28 cellular contexts compared by ENCODE assay signal in the genomic region with DNA sequence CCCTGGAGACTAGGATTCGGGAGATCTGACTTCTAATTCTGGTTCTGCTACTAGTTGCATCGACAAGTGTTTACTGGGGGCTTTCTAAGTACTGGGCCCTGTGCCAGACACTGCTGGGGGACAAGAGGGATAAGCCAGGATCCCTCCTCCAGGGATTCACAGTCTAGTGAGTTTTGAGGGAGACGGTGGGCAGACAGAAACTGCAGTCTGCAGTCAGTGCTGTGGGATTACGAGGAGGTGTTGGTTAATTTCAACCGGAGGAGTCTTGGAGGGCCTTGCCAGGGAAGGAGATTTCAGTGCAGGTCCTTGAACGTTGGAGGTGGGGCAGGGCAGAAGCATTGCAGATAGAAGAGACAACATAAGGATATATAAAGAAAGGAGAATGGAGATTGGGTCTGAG. TPM values are rescaled to one million over a fixed set of nuclear protein-coding genes. Genes with fewer than 3 reads are reported as not detected.
"Had no signal": no experiment of that assay in that cellular context is flagged by ENCODE, and none has a peak within 500 bp of the region (broad histone marks: within the 10 kb centered on the region; RNA-seq: fewer than 3 reads in every experiment).

No MANE protein-coding gene starts in this region.

- H3K4me3 Mint-ChIP-seq: activated B cell treated with CpG ODN at 0.5 μM for 24 hours; activated CD4-positive, alpha-beta T cell treated with anti-CD3 and anti-CD28 coated beads for 36 hours; activated naive CD8-positive, alpha-beta T cell treated with anti-CD3 and anti-CD28 coated beads, Interleukin-2, amount 10 ng/mL, durations not matched to agents 7 days and 5 days; central memory CD8-positive, alpha-beta T cell; effector memory CD8-positive, alpha-beta T cell; immature natural killer cell; naive thymus-derived CD4-positive, alpha-beta T cell; stimulated activated naive B cell treated with anti-CD40 and anti-IgM and Interleukin-4, amounts not matched to agents 10 μg/mL and 1 μg/mL and 100 μg/mL, for 72 hours had no signal

- H3K27ac Mint-ChIP-seq: activated B cell treated with CpG ODN at 0.5 μM for 24 hours; activated CD4-positive, alpha-beta T cell treated with anti-CD3 and anti-CD28 coated beads for 36 hours; activated naive CD8-positive, alpha-beta T cell treated with anti-CD3 and anti-CD28 coated beads, Interleukin-2, amount 10 ng/mL, durations not matched to agents 7 days and 5 days; effector memory CD8-positive, alpha-beta T cell; immature natural killer cell; stimulated activated naive B cell treated with anti-CD40 and anti-IgM and Interleukin-4, amounts not matched to agents 10 μg/mL and 1 μg/mL and 100 μg/mL, for 72 hours had no signal

- DNase-seq: activated B cell treated with CpG ODN at 0.5 μM for 24 hours; activated CD4-positive, alpha-beta T cell treated with anti-CD3 and anti-CD28 coated beads for 36 hours; activated CD4-positive, alpha-beta T cell treated with anti-CD3 and anti-CD28 coated beads, Interleukin-2, amount 50 U/mL, for 48 hours; activated CD8-positive, alpha-beta memory T cell treated with anti-CD3 and anti-CD28 coated beads, Interleukin-2, amount 50 U/mL, for 48 hours; activated naive CD4-positive, alpha-beta T cell treated with Interleukin-2 at 50 U/mL for 16 hours; activated naive CD8-positive, alpha-beta T cell treated with anti-CD3 and anti-CD28 coated beads, Interleukin-2, amount 10 ng/mL, durations not matched to agents 7 days and 5 days; activated T-cell treated with anti-CD3 and anti-CD28 coated beads, Interleukin-2, amount 50 U/mL, for 48 hours; amniotic stem cell; effector memory CD8-positive, alpha-beta T cell; glutamatergic neuron; immature natural killer cell; naive thymus-derived CD4-positive, alpha-beta T cell; ovary; stimulated activated CD4-positive, alpha-beta T cell treated with anti-CD3 and anti-CD28 coated beads, Interleukin-2, amount 100 ng/mL, for 48 hours; stimulated activated CD8-positive, alpha-beta memory T cell treated with anti-CD3 and anti-CD28 coated beads, Interleukin-4, amount 100 ng/mL, for 48 hours; stimulated activated naive B cell treated with anti-CD40 and anti-IgM and Interleukin-4, amounts not matched to agents 10 μg/mL and 1 μg/mL and 100 μg/mL, for 72 hours; T1000; upper lobe of left lung had no signal

- H3K9me3 Mint-ChIP-seq: activated B cell treated with CpG ODN at 0.5 μM for 24 hours; activated naive CD8-positive, alpha-beta T cell treated with anti-CD3 and anti-CD28 coated beads, Interleukin-2, amount 10 ng/mL, durations not matched to agents 7 days and 5 days; central memory CD8-positive, alpha-beta T cell; effector memory CD8-positive, alpha-beta T cell had no signal

- H3K27ac ChIP-seq: breast epithelium, esophagus muscularis mucosa, hepatocyte, left lung, neutrophil, ovary, prostate gland, thoracic aorta, upper lobe of left lung had no signal

- ATAC-seq: activated CD4-positive, alpha-beta T cell treated with anti-CD3 and anti-CD28 coated beads for 36 hours; effector memory CD8-positive, alpha-beta T cell; left lung; naive thymus-derived CD4-positive, alpha-beta T cell; stimulated activated naive B cell treated with anti-CD40 and anti-IgM and Interleukin-4, amounts not matched to agents 10 μg/mL and 1 μg/mL and 100 μg/mL, for 72 hours had no signal

- H3K27me3 ChIP-seq: ovary had no signal

RNA-seq across cellular contexts. Expression of gene KCNH2, which starts 3.5 kb away (rescaled TPM):
- total RNA-seq: dermis microvascular lymphatic vessel endothelial cell, lung microvascular endothelial cell had no signal
- polyA plus RNA-seq: immature natural killer cell had no signal

RNA-seq across cellular contexts. Expression of gene ATG9B, which starts 42.6 kb away (rescaled TPM):
- total RNA-seq: lung microvascular endothelial cell had no signal
